20 cellular contexts compared by ENCODE assay signal in genomic region chr12:52319097-52319496, GRCh38. TPM values are rescaled to one million over a fixed set of nuclear protein-coding genes. Genes with fewer than 3 reads are reported as not detected.
DNase-seq lines count a peak whose midpoint lies in the region; ATAC-seq, FAIRE-seq and TF ChIP-seq lines count a peak whose summit lies in the region.
"Had no signal": no experiment of that assay in that cellular context is flagged by ENCODE, and none has a peak within 500 bp of the region (broad histone marks: within the 10 kb centered on the region; RNA-seq: fewer than 3 reads in every experiment).

No MANE protein-coding gene starts in this region.

- CTCF ChIA-PET in HCT116 (lab: Charles Lee), result interaction anchor here (0.8 to 2.0 kb wide), 9 partner anchors 8 to 552 kb away, joined by 3 to 14 read pairs (median 4); no protein-coding TSS in a partner anchor

- DNase-seq in NCI-H1092 treated with DMSO at 0.1 percent for 48 hours (lab: John Stamatoyannopoulos, UW) (peak; percentile 8), NCI-H1092 (lab: John Stamatoyannopoulos, UW) (no peak), HCT116 (ENCODE audit: low read depth, low spot score) (no peak), RPMI8226 (peak; percentile 85), immature natural killer cell (peak; percentile 25 to 31 (median 28)), frontal cortex (ENCODE audit: low spot score in 2 of 2) (no peak), RCC 7860 (ENCODE audit: low spot score) (no peak)
- no peak for DNase-seq in activated CD4-positive, alpha-beta T cell treated with anti-CD3 and anti-CD28 coated beads for 4 hours
- DNase-seq: cerebellar nuclear complex, DMS79, GM23248, NCI-H1694, T1000 had no signal

- FAIRE-seq in frontal cortex (lab: Jason Lieb, UNC) (no peak), RCC 7860 (lab: Jason Lieb, UNC) (no peak)

- POLR2A ChIA-PET in HCT116 (lab: Charles Lee), result interaction anchor here (1.5 kb wide), 1 partner anchor 40 kb away, joined by 3 read pairs; no protein-coding TSS in a partner anchor

- H3K79me2 ChIP-seq in HCT116 (ENCODE audit: insufficient read depth, low read length), result no peaks in the 10 kb centered on the region

- H3K4me3 Mint-ChIP-seq in immature natural killer cell, result peak overlapping the region in 1 of 5 donors; percentile 8
- H3K4me3 Mint-ChIP-seq: activated naive CD4-positive, alpha-beta T cell treated with anti-CD3 and anti-CD28 coated beads, Interleukin-2, amount 50 U/mL, for 24 hours had no signal

- peak; percentile 11 to 42 (median 18); a peak in 2 of 6 replicates for TF ChIP-seq CTCF in HCT116 (IDR thresholded peaks at IDR 0.05 in 2 of 3, conservative IDR thresholded peaks at IDR 0.05 in 1 of 3; ENCODE audit: borderline replicate concordance in 1 of 3, insufficient read depth in 1 of 3, low read depth in 2 of 3, low read length in 2 of 3)

- H3K9ac ChIP-seq in HCT116 (ENCODE audit: low read length), result no peak overlapping the region
- H3K9ac ChIP-seq: GM23248 had no signal

- RAD21 ChIA-PET in HCT116 (lab: Charles Lee; ENCODE audit: low non-redundant PET in 1 of 2, low total read pairs in 2 of 2, uncharacterized antibody in 2 of 2, unreplicated experiment in 2 of 2), result no interaction called here

- no peak for TF ChIP-seq POLR2A in HCT116 (IDR thresholded peaks at IDR 0.05; ENCODE audit: borderline replicate concordance, extremely low read depth, insufficient read depth, insufficient read length)

- no peak overlapping the region for H3K27ac ChIP-seq in HCT116 (ENCODE audit: low read depth, low read length)
- H3K27ac ChIP-seq: GM23248, upper lobe of left lung had no signal

- no peak overlapping the region for H3K27ac Mint-ChIP-seq in immature natural killer cell
- H3K27ac Mint-ChIP-seq: activated naive CD4-positive, alpha-beta T cell treated with anti-CD3 and anti-CD28 coated beads, Interleukin-2, amount 50 U/mL, for 24 hours; progenitor cell of endocrine pancreas had no signal

- no peaks in the 10 kb centered on the region for H3K36me3 Mint-ChIP-seq in immature natural killer cell
- H3K36me3 Mint-ChIP-seq: activated naive CD4-positive, alpha-beta T cell treated with anti-CD3 and anti-CD28 coated beads, Interleukin-2, amount 50 U/mL, for 24 hours had no signal

- no peak overlapping the region for H3K4me3 ChIP-seq in HCT116 (replicated peaks in 1 of 2; ENCODE audit: low read depth in 1 of 2, low read length in 2 of 2)
- H3K4me3 ChIP-seq: GM23248, upper lobe of left lung had no signal

- H2AFZ ChIP-seq in HCT116 (ENCODE audit: low read depth, low read length, poor library complexity, severe bottlenecking), result no peak overlapping the region
- H2AFZ ChIP-seq: GM23248 had no signal

- no peaks in the 10 kb centered on the region for H4K20me1 ChIP-seq in HCT116 (ENCODE audit: insufficient read depth)

- peak; percentile 71 for TF ChIP-seq RAD21 in HCT116 (IDR thresholded peaks at IDR 0.05; ENCODE audit: low read depth)

- H3K9me3 Mint-ChIP-seq in immature natural killer cell, result no peaks in the 10 kb centered on the region
- H3K9me3 Mint-ChIP-seq: activated naive CD4-positive, alpha-beta T cell treated with anti-CD3 and anti-CD28 coated beads, Interleukin-2, amount 50 U/mL, for 24 hours had no signal

- H3K9me2 ChIP-seq in HCT116 (ENCODE audit: insufficient read depth), result no peaks in the 10 kb centered on the region

- no peaks in the 10 kb centered on the region for H3K9me3 ChIP-seq in HCT116 (ENCODE audit: control insufficient read depth in 1 of 2, insufficient read depth in 1 of 2, low read depth in 1 of 2, low read length in 2 of 2)
- H3K9me3 ChIP-seq: upper lobe of left lung had no signal

- ATAC-seq in HCT116, result 0 out of 2 replicates have a peak, but pooled peaks have one; percentile 41
- ATAC-seq: esophagus mucosa had no signal

- no peaks in the 10 kb centered on the region; the same call in 1 of the 2 replicates for H3K27me3 ChIP-seq in HCT116 (ENCODE audit: insufficient read depth, low read length)

- no peaks in the 10 kb centered on the region for H3K36me3 ChIP-seq in HCT116 (ENCODE audit: control insufficient read depth in 1 of 2, insufficient read depth in 2 of 2, low read length in 2 of 2)
- H3K36me3 ChIP-seq: upper lobe of left lung had no signal

- peaks cover 2 to 16% (median 6%) of the 10 kb centered on the region in 3 donors for H3K27me3 Mint-ChIP-seq in immature natural killer cell (ENCODE audit: low read depth in 3 of 3)

- peaks cover 0 to 10% of the 10 kb centered on the region in 2 experiments; a peak in 2 of 4 replicates for H3K4me1 ChIP-seq in HCT116 (ENCODE audit: control insufficient read depth in 1 of 2, insufficient read depth in 2 of 2, low read length in 2 of 2)
- H3K4me1 ChIP-seq: upper lobe of left lung had no signal

- BruUV-seq in HCT116 (replicated peaks; lab: Mats Ljungman, UMichigan), result no TSS peak

- H3K4me1 Mint-ChIP-seq in immature natural killer cell, result peaks cover 3 to 6% of the 10 kb centered on the region in 2 donors
- H3K4me1 Mint-ChIP-seq: activated naive CD4-positive, alpha-beta T cell treated with anti-CD3 and anti-CD28 coated beads, Interleukin-2, amount 50 U/mL, for 24 hours had no signal

- H3K4me2 ChIP-seq in HCT116 (ENCODE audit: low read length), result no peak overlapping the region

- intact Hi-C loops in HCT116 (cut with micrococcal nuclease), result no loop called here

TF ChIP-seq in HCT116, 20 proteins besides CTCF, POLR2A, EP300 and RAD21:
- TF ChIP-seq, protein P1, sequence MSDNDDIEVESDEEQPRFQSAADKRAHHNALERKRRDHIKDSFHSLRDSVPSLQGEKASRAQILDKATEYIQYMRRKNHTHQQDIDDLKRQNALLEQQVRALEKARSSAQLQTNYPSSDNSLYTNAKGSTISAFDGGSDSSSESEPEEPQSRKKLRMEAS (IDR thresholded peaks at IDR 0.05), result no peak
- TF ChIP-seq YY1 (IDR thresholded peaks at IDR 0.05; ENCODE audit: extremely low read depth, insufficient replicate concordance, low read depth, low read length), result no peak
- no peak for TF ChIP-seq ZNF274 (IDR thresholded peaks at IDR 0.05; ENCODE audit: low read depth, low read length)
- no peak for TF ChIP-seq POLR2AphosphoS5 (IDR thresholded peaks at IDR 0.05; ENCODE audit: low read depth, low read length)
- no peak for TF ChIP-seq ZFX (IDR thresholded peaks at IDR 0.05)
- no peak for TF ChIP-seq REST (IDR thresholded peaks at IDR 0.05; ENCODE audit: low read depth)
- no peak for TF ChIP-seq ZBTB33 (IDR thresholded peaks at IDR 0.05; ENCODE audit: extremely low read depth, insufficient replicate concordance, low read length)

RNA-seq across cellular contexts. Expression of gene KRT83, which starts 2.1 kb away (rescaled TPM):
- total RNA-seq in HCT116 (2021; ENCODE audit: unreplicated experiment), result not detected
- 0.29 and 0.30 TPM in 2 replicates for polyA plus RNA-seq in HCT116 (2012)
- polyA plus RNA-seq in immature natural killer cell, result not detected
- not detected for total RNA-seq in frontal cortex
- total RNA-seq: A673; activated CD8-positive, alpha-beta memory T cell treated with anti-CD3 and anti-CD28 coated beads for 36 hours; esophagus mucosa; GM23248; mucosa of gallbladder; progenitor cell of endocrine pancreas; upper lobe of left lung had no signal
- polyA plus RNA-seq: GM23248 had no signal

RNA-seq across cellular contexts. Expression of gene KRT81, which starts 27.8 kb away (rescaled TPM):
- total RNA-seq in HCT116 (2021; ENCODE audit: unreplicated experiment) (0.84 TPM), frontal cortex (not detected)
- 1.1 and 2.3 TPM in 2 replicates for polyA plus RNA-seq in HCT116 (2012)
- polyA plus RNA-seq in immature natural killer cell, result 1 to 10 TPM; 2.2 to 3.7 (median 3.6) TPM
- total RNA-seq: activated CD8-positive, alpha-beta memory T cell treated with anti-CD3 and anti-CD28 coated beads for 36 hours; esophagus mucosa; progenitor cell of endocrine pancreas had no signal

RNA-seq across cellular contexts. Expression of gene KRT86, which starts 44.7 kb away (rescaled TPM):
- total RNA-seq in HCT116 (2021; ENCODE audit: unreplicated experiment) (1.5 TPM), frontal cortex (under 0.01 TPM)
- polyA plus RNA-seq in HCT116 (2012), result 0.62 and 1.4 TPM in 2 replicates
- polyA plus RNA-seq in immature natural killer cell, result 10 to 100 TPM in 2 of 3 donors, 1 to 10 TPM in 1; 6.6 to 13.1 (median 12.5) TPM
- total RNA-seq: A673; activated CD8-positive, alpha-beta memory T cell treated with anti-CD3 and anti-CD28 coated beads for 36 hours; esophagus mucosa; progenitor cell of endocrine pancreas had no signal

RNA-seq across cellular contexts. Expression of gene KRT85, which starts 48.2 kb away (rescaled TPM):
- total RNA-seq in HCT116 (2021; ENCODE audit: unreplicated experiment), result not detected
- polyA plus RNA-seq in HCT116 (2012), result not detected in 2 replicates
- polyA plus RNA-seq in immature natural killer cell, result not detected
- total RNA-seq in frontal cortex, result not detected
- total RNA-seq: A673; activated CD8-positive, alpha-beta memory T cell treated with anti-CD3 and anti-CD28 coated beads for 36 hours; esophagus mucosa; GM23248; mucosa of gallbladder; progenitor cell of endocrine pancreas; upper lobe of left lung had no signal
- polyA plus RNA-seq: GM23248 had no signal

Comparison
In these comparisons a context has a peak if more than half of its experiments do, and no peak if none do; other contexts are left out.
1. DNase-seq: peak in NCI-H1092 treated with DMSO at 0.1 percent for 48 hours (single experiment), RPMI8226 (single experiment) and immature natural killer cell (3 of 3); none in NCI-H1092 (single experiment), HCT116 (single experiment), activated CD4-positive, alpha-beta T cell treated with anti-CD3 and anti-CD28 coated beads for 4 hours (0 of 2), frontal cortex (0 of 2) and RCC 7860 (single experiment).